Comparison of ENCODE assay signal across 8 cellular contexts in genomic region chr17:59753522-59754467, GRCh38.
DNase-seq lines count a peak whose midpoint lies in the region; ATAC-seq and TF ChIP-seq lines count a peak whose summit lies in the region.

No MANE protein-coding gene starts in this region.

- peak; percentile 65 for DNase-seq in HEK293T (ENCODE audit: extremely low spot score)
- peak; percentile 87 to 90 for DNase-seq in NCI-H2081 (lab: John Stamatoyannopoulos, UW)
- peak in 3 of 5 donors; percentile 13 to 89 (median 14) for DNase-seq in T-helper 1 cell
- peak; percentile 91 for DNase-seq in epithelial cell of esophagus (ENCODE audit: low read depth)

- POLR2A ChIA-PET in HEK293T (lab: Yijun Ruan, JAX) = no interaction called here

- H3K27me3 ChIP-seq in DOHH2 (ENCODE audit: control insufficient read depth, low read length) (no peaks in the 10 kb centered on the region), mucosa of stomach (ENCODE audit: control insufficient read depth, insufficient read depth, low read length) (no peaks in the 10 kb centered on the region)

- ATAC-seq in GM19452 (IDR thresholded peaks at IDR 0.05; ENCODE audit: unreplicated experiment) = no peak
- no peak for ATAC-seq in GM18498 (IDR thresholded peaks at IDR 0.05; ENCODE audit: unreplicated experiment)

- H3K27ac ChIP-seq in DOHH2 (ENCODE audit: low read depth, low read length) = peak overlapping the region; percentile 98; the same call in 1 of the 2 replicates

- CTCF ChIA-PET in HEK293T (lab: Yijun Ruan, JAX) = interaction anchor here (0.6 to 3.2 kb wide), 14 partner anchors 8 to 1070 kb away, joined by 3 to 15 read pairs (median 4); no protein-coding TSS in a partner anchor

- H3K9me2 ChIP-seq in DOHH2 (replicated peaks; ENCODE audit: control insufficient read depth, low read length) = no peaks in the 10 kb centered on the region

- H3K79me2 ChIP-seq in DOHH2 (ENCODE audit: control insufficient read depth, low read length) = no peaks in the 10 kb centered on the region; the same call in 1 of the 2 replicates

- H3K36me3 ChIP-seq in DOHH2 (ENCODE audit: control insufficient read depth, low read length) (peaks cover 9% of the 10 kb centered on the region), mucosa of stomach (ENCODE audit: control insufficient read depth, insufficient read depth, low read length) (no peaks in the 10 kb centered on the region)

- no peaks in the 10 kb centered on the region for H4K20me1 ChIP-seq in DOHH2 (ENCODE audit: control insufficient read depth, insufficient read depth, low read depth, low read length)

- H3K4me3 ChIP-seq in DOHH2 (ENCODE audit: low read length) (no peak overlapping the region), epithelial cell of esophagus (ENCODE audit: low read length) (no peak overlapping the region), mucosa of stomach (ENCODE audit: low read length) (no peak overlapping the region)

- peak overlapping the region; percentile 81 for H3K4me2 ChIP-seq in DOHH2 (ENCODE audit: low read length)

- peak overlapping the region; percentile 40 for H3K9ac ChIP-seq in mucosa of stomach (ENCODE audit: low read length)

- peak; percentile 80 for TF ChIP-seq CTCF in DOHH2 (IDR thresholded peaks at IDR 0.05; ENCODE audit: low read depth, low read length, poor library complexity, severe bottlenecking)
- peak; percentile 70 for TF ChIP-seq CTCF in epithelial cell of esophagus (IDR thresholded peaks at IDR 0.05; ENCODE audit: insufficient read depth, low read depth, low read length, missing control alignments)

- H3K9me3 ChIP-seq in DOHH2 (ENCODE audit: control insufficient read depth, insufficient read depth, low read length) (peaks cover 1% of the 10 kb centered on the region; the same call in 1 of the 2 replicates), mucosa of stomach (ENCODE audit: control insufficient read depth, low read length) (no peaks in the 10 kb centered on the region)

- H3K4me1 ChIP-seq in DOHH2 (ENCODE audit: control insufficient read depth, low read length) = peaks cover 57% of the 10 kb centered on the region
- peaks cover 18% of the 10 kb centered on the region for H3K4me1 ChIP-seq in mucosa of stomach (ENCODE audit: control insufficient read depth, insufficient read depth, low read length)

- H3F3A ChIP-seq in DOHH2 (ENCODE audit: control insufficient read depth, insufficient read depth) = peaks cover 28% of the 10 kb centered on the region

TF ChIP-seq in HEK293T, 16 proteins besides CTCF, POLR2A, EP300 and RAD21:
- TF ChIP-seq PKNOX1 (IDR thresholded peaks at IDR 0.05) = peak; percentile 34; the same call in 1 of the 2 replicates
- no peak for TF ChIP-seq FOXA1 (IDR thresholded peaks at IDR 0.05)

Comparison
In these comparisons a context has a peak if more than half of its experiments do, and no peak if none do; other contexts are left out.
1. DNase-seq: peak in every context shown above with its lines; median percentile 91 in epithelial cell of esophagus; 88 in NCI-H2081; 65 in HEK293T; 14 in T-helper 1 cell.